ENCODE assay signal across 22 cellular contexts in genomic region chr13:47136659-47136975, GRCh38.
"Had no signal": no experiment of that assay in that cellular context is flagged by ENCODE, and none has a peak within 500 bp of the region (broad histone marks: within the 10 kb centered on the region; RNA-seq: fewer than 3 reads in every experiment).

No MANE protein-coding gene starts in this region.

- H3K4me1 Mint-ChIP-seq: natural killer cell; stimulated activated effector memory CD8-positive, alpha-beta T cell treated with anti-CD3 and anti-CD28 coated beads, Interleukin-12 subunit alpha, Interleukin-12 subunit beta, amount 100 ng/mL, for 72 hours had no signal

- H3K27ac Mint-ChIP-seq: memory B cell; mesothelial cell of epicardium; natural killer cell; stimulated activated effector memory CD8-positive, alpha-beta T cell treated with anti-CD3 and anti-CD28 coated beads, Interleukin-12 subunit alpha, Interleukin-12 subunit beta, amount 100 ng/mL, for 72 hours had no signal

- DNase-seq: effector memory CD4-positive, alpha-beta T cell; gastrocnemius medialis; heart right ventricle; hypothalamus; left lung; lower lobe of right lung; natural killer cell; occipital lobe; psoas muscle; stimulated activated CD4-positive, alpha-beta T cell treated with anti-CD3 and anti-CD28 coated beads, Interleukin-4, amount 100 ng/mL, for 1 hour; stimulated activated CD8-positive, alpha-beta memory T cell treated with anti-CD3 and anti-CD28 coated beads, Interleukin-4, amount 100 ng/mL, for 48 hours; stimulated activated naive CD8-positive, alpha-beta T cell treated with anti-CD3 and anti-CD28 coated beads, Interleukin-15, Interleukin-2, amounts not matched to agents 100 U/mL and 50 U/mL, for 24 hours; tibial artery; upper lobe of left lung had no signal

- H3K4me1 ChIP-seq: gastrocnemius medialis, heart right ventricle, left lung, lower lobe of right lung, parathyroid adenoma, psoas muscle, suprapubic skin, upper lobe of left lung, vagina had no signal

- H3K9me3 Mint-ChIP-seq: memory B cell; stimulated activated effector memory CD8-positive, alpha-beta T cell treated with anti-CD3 and anti-CD28 coated beads, Interleukin-12 subunit alpha, Interleukin-12 subunit beta, amount 100 ng/mL, for 72 hours had no signal

- H3K27ac ChIP-seq: gastrocnemius medialis, heart right ventricle, left lung, lower lobe of right lung, parathyroid adenoma, psoas muscle, suprapubic skin, tibial artery, upper lobe of left lung, vagina had no signal

- H3K36me3 Mint-ChIP-seq: memory B cell; mesothelial cell of epicardium; natural killer cell; stimulated activated effector memory CD8-positive, alpha-beta T cell treated with anti-CD3 and anti-CD28 coated beads, Interleukin-12 subunit alpha, Interleukin-12 subunit beta, amount 100 ng/mL, for 72 hours had no signal

- H3K4me3 ChIP-seq: gastrocnemius medialis, heart right ventricle, left lung, lower lobe of right lung, psoas muscle, right lobe of liver, suprapubic skin, tibial artery, upper lobe of left lung, vagina had no signal

- H3K9ac ChIP-seq: parathyroid adenoma had no signal

- H3K9me3 ChIP-seq: gastrocnemius medialis, heart right ventricle, left lung, lower lobe of right lung, psoas muscle, right lobe of liver, suprapubic skin, tibial artery, upper lobe of left lung, vagina had no signal

- H3K36me3 ChIP-seq: gastrocnemius medialis, heart right ventricle, left lung, lower lobe of right lung, right lobe of liver, suprapubic skin, tibial artery, upper lobe of left lung, vagina had no signal

- H3K27me3 ChIP-seq: gastrocnemius medialis, heart right ventricle, left lung, right lobe of liver, suprapubic skin, tibial artery, upper lobe of left lung, vagina had no signal

- ATAC-seq: esophagus mucosa; gastrocnemius medialis; heart right ventricle; left lung; lower lobe of right lung; natural killer cell; psoas muscle; stimulated activated effector memory CD8-positive, alpha-beta T cell treated with anti-CD3 and anti-CD28 coated beads, Interleukin-12 subunit alpha, Interleukin-12 subunit beta, amount 100 ng/mL, for 72 hours; stimulated activated naive CD8-positive, alpha-beta T cell treated with anti-CD3 and anti-CD28 coated beads, Interleukin-15, Interleukin-2, amounts not matched to agents 100 U/mL and 50 U/mL, for 24 hours had no signal

- H3K4me3 Mint-ChIP-seq: memory B cell; mesothelial cell of epicardium; natural killer cell; stimulated activated effector memory CD8-positive, alpha-beta T cell treated with anti-CD3 and anti-CD28 coated beads, Interleukin-12 subunit alpha, Interleukin-12 subunit beta, amount 100 ng/mL, for 72 hours had no signal
